19 cellular contexts compared by ENCODE assay signal in the genomic region with DNA sequence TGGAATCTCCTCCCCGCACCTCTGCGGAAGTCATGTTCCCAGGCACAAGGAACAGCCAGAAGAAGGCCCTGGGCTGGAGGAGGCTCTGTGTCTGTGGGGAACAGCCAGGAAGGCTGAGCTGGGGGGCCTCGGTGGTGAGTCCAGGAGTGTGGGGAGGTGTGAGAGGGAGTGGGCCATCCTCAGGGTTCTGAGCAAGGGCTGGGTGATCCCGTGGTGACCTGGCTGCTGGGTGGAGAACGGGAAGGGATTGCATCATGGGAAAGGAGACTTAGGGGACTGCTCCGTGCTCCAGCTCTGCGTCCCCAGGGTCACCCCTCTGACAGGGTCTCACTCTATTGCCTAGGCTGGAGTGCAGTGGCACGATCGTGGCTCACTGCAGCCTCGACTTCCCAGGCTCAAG.
"Had no signal": no experiment of that assay in that cellular context is flagged by ENCODE, and none has a peak within 500 bp of the region (broad histone marks: within the 10 kb centered on the region; RNA-seq: fewer than 3 reads in every experiment).

No MANE protein-coding gene starts in this region.

- H3K27ac Mint-ChIP-seq: activated naive CD4-positive, alpha-beta T cell treated with anti-CD3 and anti-CD28 coated beads for 36 hours; activated T-cell treated with anti-CD3 and anti-CD28 coated beads, Interleukin-2, amount 50 U/mL, for 72 hours; brain; natural killer cell; T-helper 17 cell had no signal

- H3K4me3 ChIP-seq: heart right ventricle, left lung, prostate gland, tibial artery had no signal

- H3K4me3 Mint-ChIP-seq: activated naive CD4-positive, alpha-beta T cell treated with anti-CD3 and anti-CD28 coated beads for 36 hours; activated T-cell treated with anti-CD3 and anti-CD28 coated beads, Interleukin-2, amount 50 U/mL, for 72 hours; brain; natural killer cell; T-helper 17 cell had no signal

- H3K9me3 Mint-ChIP-seq: activated naive CD4-positive, alpha-beta T cell treated with anti-CD3 and anti-CD28 coated beads for 36 hours; activated T-cell treated with anti-CD3 and anti-CD28 coated beads, Interleukin-2, amount 50 U/mL, for 72 hours; brain; natural killer cell had no signal

- H3K27ac ChIP-seq: left lung, prostate gland, tibial artery had no signal

- H3K27me3 Mint-ChIP-seq: brain, T-helper 17 cell had no signal

- H3K4me1 Mint-ChIP-seq: natural killer cell had no signal

- DNase-seq: activated CD4-positive, alpha-beta T cell treated with anti-CD3 and anti-CD28 coated beads for 4 hours; activated CD4-positive, alpha-beta T cell treated with anti-CD3 and anti-CD28 coated beads, Interleukin-2, amount 50 U/mL, for 48 hours; activated CD4-positive, CD25-positive, alpha-beta regulatory T cell; activated effector memory CD4-positive, alpha-beta T cell treated with Interleukin-2 at 50 U/mL for 16 hours; activated naive CD4-positive, alpha-beta T cell treated with anti-CD3 and anti-CD28 coated beads for 36 hours; activated T-cell treated with anti-CD3 and anti-CD28 coated beads, Interleukin-2, amount 50 U/mL, for 72 hours; caudate nucleus; heart right ventricle; left lung; mammary epithelial cell; midbrain; natural killer cell; stimulated activated CD4-positive, alpha-beta T cell treated with anti-CD3 and anti-CD28 coated beads, Interleukin-4, amount 100 ng/mL, for 24 hours; stimulated activated naive CD8-positive, alpha-beta T cell treated with anti-CD3 and anti-CD28 coated beads, Interleukin-15, Interleukin-2, amounts not matched to agents 100 U/mL and 50 U/mL, for 24 hours; SW 1271; T-helper 17 cell; tibial artery had no signal

- H3K9me3 ChIP-seq: heart right ventricle, left lung, prostate gland, tibial artery had no signal

- H3K4me1 ChIP-seq: left lung, prostate gland, tibial artery had no signal

- H3K36me3 ChIP-seq: prostate gland had no signal

- H3K27me3 ChIP-seq: heart right ventricle, left lung, tibial artery had no signal
